ENCODE assay signal across 8 cellular contexts in genomic region chr17:40190197-40191021, GRCh38.
A peak's percentile ranks its signal among the peaks of the same experiment; 100 is the strongest.
DNase-seq lines count a peak whose midpoint lies in the region; ATAC-seq lines count a peak whose summit lies in the region.

No MANE protein-coding gene starts in this region.

- no peaks in the 10 kb centered on the region for H3K27me3 ChIP-seq in iPS-15b (ENCODE audit: control insufficient read depth, insufficient read depth, low read length)
- H3K27me3 ChIP-seq in subcutaneous abdominal adipose tissue (ENCODE audit: control insufficient read depth in 5 of 5, insufficient read depth in 4 of 5, low read length in 5 of 5), result no peaks in the 10 kb centered on the region

- DNase-seq in DMS53 (lab: John Stamatoyannopoulos, UW) (peak; percentile 57), NCI-H1092 (lab: John Stamatoyannopoulos, UW) (peak; percentile 65)
- peak; percentile 52 to 60 for DNase-seq in activated T-cell treated with anti-CD3 and anti-CD28 coated beads, Interleukin-2, amount 50 U/mL, for 48 hours

- no peak overlapping the region for H3K27ac ChIP-seq in subcutaneous abdominal adipose tissue (ENCODE audit: low read depth, low read length)

- no peak overlapping the region for H3K9ac ChIP-seq in iPS-15b (ENCODE audit: low read depth, low read length)
- H3K9ac ChIP-seq in subcutaneous abdominal adipose tissue (ENCODE audit: low read length in 5 of 5), result no peak overlapping the region

- H3K9me3 ChIP-seq in iPS-15b (ENCODE audit: control insufficient read depth, insufficient read depth, low read length), result no peaks in the 10 kb centered on the region
- H3K9me3 ChIP-seq in subcutaneous abdominal adipose tissue (ENCODE audit: control insufficient read depth in 5 of 5, low read length in 5 of 5), result no peaks in the 10 kb centered on the region

- H3K36me3 ChIP-seq in iPS-15b (ENCODE audit: control insufficient read depth, insufficient read depth, low read length), result peaks cover 9% of the 10 kb centered on the region
- peaks cover 0 to 22% (median 12%) of the 10 kb centered on the region in 5 donors for H3K36me3 ChIP-seq in subcutaneous abdominal adipose tissue (ENCODE audit: control insufficient read depth in 5 of 5, insufficient read depth in 5 of 5, low read length in 5 of 5)

- H3K4me1 ChIP-seq in iPS-15b (ENCODE audit: control insufficient read depth, insufficient read depth, low read length), result peaks cover 18% of the 10 kb centered on the region
- peaks cover 4 to 18% (median 14%) of the 10 kb centered on the region in 5 donors for H3K4me1 ChIP-seq in subcutaneous abdominal adipose tissue (ENCODE audit: control insufficient read depth in 5 of 5, insufficient read depth in 5 of 5, low read length in 5 of 5)

- peak overlapping the region; percentile 70 for H3K4me3 ChIP-seq in iPS-15b (ENCODE audit: low read depth, low read length)
- H3K4me3 ChIP-seq in subcutaneous abdominal adipose tissue (ENCODE audit: low read depth in 1 of 5, low read length in 5 of 5), result peak overlapping the region in 3 of 5 donors; percentile 19 to 63 (median 62)

- ATAC-seq in GM18858 (IDR thresholded peaks at IDR 0.05; ENCODE audit: unreplicated experiment) (no peak), GM18498 (IDR thresholded peaks at IDR 0.05; ENCODE audit: unreplicated experiment) (no peak), HG02981 (IDR thresholded peaks at IDR 0.05; ENCODE audit: unreplicated experiment) (no peak)
